7 cellular contexts compared by ENCODE assay signal in the genomic region with DNA sequence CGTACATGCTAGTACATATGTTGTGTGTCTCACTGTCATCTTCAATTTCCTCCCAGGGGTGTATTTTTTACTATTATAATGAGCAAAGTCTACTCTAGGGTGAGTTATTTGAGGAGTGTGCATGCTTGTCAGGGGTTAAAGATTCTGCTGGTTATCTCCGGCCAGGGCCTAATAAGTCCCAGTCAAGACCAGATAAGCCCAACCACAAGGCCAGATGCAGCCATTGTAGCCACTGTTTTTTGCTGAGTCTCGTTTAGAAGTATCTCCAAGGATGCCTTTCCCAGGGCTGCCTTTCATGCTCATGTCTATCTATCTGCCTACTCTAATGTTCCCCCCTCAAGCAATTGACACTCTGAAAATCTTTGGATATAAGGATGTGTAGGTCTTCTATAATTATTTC.
"Had no signal": no experiment of that assay in that cellular context is flagged by ENCODE, and none has a peak within 500 bp of the region (broad histone marks: within the 10 kb centered on the region; RNA-seq: fewer than 3 reads in every experiment).

No MANE protein-coding gene starts in this region.

- H3K27ac ChIP-seq: HL-60 had no signal

- H3K4me3 Mint-ChIP-seq: GM23338, H9, IgD-negative memory B cell had no signal

- H3K27me3 Mint-ChIP-seq: IgD-negative memory B cell had no signal

- ATAC-seq: GM23338, HepG2 had no signal

- DNase-seq: H9, HCEC 1CT, KG1 had no signal

- H3K27ac Mint-ChIP-seq: GM23338, H9, IgD-negative memory B cell had no signal

- H3K4me3 ChIP-seq: GM23338 had no signal

- H3K4me1 Mint-ChIP-seq: GM23338, H9, IgD-negative memory B cell had no signal
